Comparison of ENCODE assay signal across 17 cellular contexts in the genomic region with DNA sequence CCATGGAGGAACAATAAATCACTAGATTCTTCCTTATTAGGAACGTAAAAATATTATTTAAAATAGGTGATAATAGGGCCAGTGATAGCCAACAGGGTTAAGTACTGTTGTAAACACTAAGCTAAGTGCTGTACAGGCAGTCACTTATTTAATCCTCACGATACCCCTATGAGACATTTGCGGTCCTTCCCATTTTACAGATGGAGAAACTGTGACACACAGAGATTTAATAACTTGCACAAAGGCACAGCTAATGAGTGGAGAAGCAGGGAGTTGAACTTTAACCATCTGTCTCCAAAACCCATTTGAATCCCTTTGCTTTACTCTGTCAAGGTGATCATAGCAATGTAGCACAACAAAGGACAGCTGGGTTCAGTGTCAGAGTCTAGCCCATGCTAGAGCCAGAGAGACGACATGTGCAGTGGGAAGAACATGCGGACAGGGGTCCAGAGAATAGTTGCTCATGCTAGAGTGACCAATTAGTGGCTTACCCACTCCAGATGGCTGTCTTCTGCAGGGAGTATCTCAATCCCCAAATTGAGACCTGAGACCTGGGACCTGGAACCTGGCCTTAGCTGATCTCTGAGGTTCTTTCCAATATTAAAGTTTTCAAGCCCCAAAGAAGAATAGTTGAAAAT. TPM values are rescaled to one million over a fixed set of nuclear protein-coding genes. Genes with fewer than 3 reads are reported as not detected.
DNase-seq lines count a peak whose midpoint lies in the region; ATAC-seq and TF ChIP-seq lines count a peak whose summit lies in the region.
"Had no signal": no experiment of that assay in that cellular context is flagged by ENCODE, and none has a peak within 500 bp of the region (broad histone marks: within the 10 kb centered on the region; RNA-seq: fewer than 3 reads in every experiment).

No MANE protein-coding gene starts in this region.

- in situ Hi-C loops in Panc1 (cut with HindIII; ENCODE audit: low pct_unique_long_range_greater_than_20kb, low sequenced_read_pairs) = no loop called here

- 87 to 91% methylated on average over 5 of the region's 5 CpGs for WGBS in tibial nerve, 2 donors

- POLR2A ChIA-PET in Panc1 (lab: Charles Lee) = no interaction called here

- no peaks in the 10 kb centered on the region for H3K36me3 ChIP-seq in Panc1 (ENCODE audit: control insufficient read depth, insufficient read depth, low read length)
- no peaks in the 10 kb centered on the region for H3K36me3 ChIP-seq in lower lobe of right lung
- no peaks in the 10 kb centered on the region for H3K36me3 ChIP-seq in tibial nerve

- ATAC-seq in Panc1 (no peak), lower lobe of right lung (no peak), HG02938 (IDR thresholded peaks at IDR 0.05; ENCODE audit: unreplicated experiment) (no peak)

- no peak overlapping the region for H3K27ac ChIP-seq in Panc1 (ENCODE audit: low read length)
- peak overlapping the region; percentile 61 for H3K27ac ChIP-seq in lower lobe of right lung
- H3K27ac ChIP-seq in tibial nerve = no peak overlapping the region
- H3K27ac ChIP-seq: GM23248 had no signal

- H3K4me3 ChIP-seq in Panc1 (ENCODE audit: low read depth in 2 of 2, low read length in 2 of 2) (no peak overlapping the region), lower lobe of right lung (no peak overlapping the region), tibial nerve (no peak overlapping the region)
- H3K4me3 ChIP-seq: GM23248 had no signal

- BruUV-seq in Panc1 (replicated peaks; lab: Mats Ljungman, UMichigan) = TSS peak; percentile 24

- no peaks in the 10 kb centered on the region for H3K27me3 ChIP-seq in Panc1 (ENCODE audit: control insufficient read depth, insufficient read depth, low read length)
- no peaks in the 10 kb centered on the region for H3K27me3 ChIP-seq in lower lobe of right lung (ENCODE audit: low read depth)
- no peaks in the 10 kb centered on the region for H3K27me3 ChIP-seq in tibial nerve

- H3K9me3 ChIP-seq in Panc1 (ENCODE audit: control insufficient read depth, insufficient read depth, low read depth, low read length) (no peaks in the 10 kb centered on the region), lower lobe of right lung (no peaks in the 10 kb centered on the region), tibial nerve (no peaks in the 10 kb centered on the region)

- no peak for TF ChIP-seq CTCF in Panc1 (IDR thresholded peaks at IDR 0.05)
- TF ChIP-seq CTCF in lower lobe of right lung (IDR thresholded peaks at IDR 0.05) = no peak
- no peak for TF ChIP-seq CTCF in tibial nerve (IDR thresholded peaks at IDR 0.05)

- no peaks in the 10 kb centered on the region for H3K4me1 ChIP-seq in Panc1 (ENCODE audit: control insufficient read depth, insufficient read depth, low read length)
- H3K4me1 ChIP-seq in lower lobe of right lung = peaks cover 56% of the 10 kb centered on the region
- H3K4me1 ChIP-seq in tibial nerve = peaks cover 0 to 36% (median 5%) of the 10 kb centered on the region in 4 donors

- DNase-seq in NCI-H2171 treated with DMSO at 0.1 percent for 48 hours (lab: John Stamatoyannopoulos, UW) (peak; percentile 78), NCI-H2171 (lab: John Stamatoyannopoulos, UW) (no peak), Panc1 (ENCODE audit: low read depth, low spot score) (no peak), lower lobe of right lung (no peak), tibial nerve (ENCODE audit: low spot score in 2 of 2) (no peak), GOT3 (lab: John Stamatoyannopoulos, UW) (no peak)
- DNase-seq: 8988T, ACHN, Calu3, GM23248, H9, KBM-7, NCI-H1105 treated with DMSO at 0.1 percent for 48 hours, NCI-H446, NCI-H524 treated with DMSO at 0.1 percent for 48 hours, SHP77 treated with DMSO at 0.1 percent for 48 hours had no signal

- no peak for TF ChIP-seq POLR2A in tibial nerve (IDR thresholded peaks at IDR 0.05)

- no peak for TF ChIP-seq EP300 in tibial nerve (IDR thresholded peaks at IDR 0.05)

- CTCF ChIA-PET in Panc1 (lab: Charles Lee) = no interaction called here

- intact Hi-C loops in Panc1 (cut with micrococcal nuclease; ENCODE audit: unreplicated experiment) = no loop called here
- intact Hi-C loops in lower lobe of right lung (cut with DNase I) = no loop called here

RNA-seq across cellular contexts. Expression of a gene that starts 28.9 kb away (rescaled TPM):
- total RNA-seq in Panc1 (2021; ENCODE audit: unreplicated experiment) (67.5 TPM), lower lobe of right lung (88.6 TPM), tibial nerve (100 to 1,000 TPM in 3 of 4 donors, 10 to 100 TPM in 1; 96.3 to 142 (median 105) TPM)
- 62.5 TPM for polyA plus RNA-seq in Panc1 (2012; ENCODE audit: insufficient read length)
